In the genomic region with DNA sequence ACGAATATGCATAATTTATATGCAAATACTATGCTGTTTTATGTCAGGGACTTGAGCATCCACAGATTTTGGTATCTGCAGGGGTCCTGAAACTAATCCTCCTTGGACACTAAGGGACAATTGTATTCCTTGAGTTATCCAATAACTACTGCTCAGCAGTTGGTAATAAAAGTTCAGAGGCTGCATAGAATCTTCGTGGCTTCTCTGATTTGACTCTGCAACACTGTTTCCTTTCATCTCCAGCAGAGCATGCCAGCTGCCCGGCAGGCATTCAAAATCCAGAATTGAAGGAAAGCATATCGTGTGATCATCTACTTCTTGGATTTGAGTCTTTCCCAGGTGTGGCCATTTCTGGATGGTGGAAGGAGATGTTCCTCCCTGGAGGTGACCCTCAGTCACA, we compare ENCODE assay signal across 15 cellular contexts.
DNase-seq lines count a peak whose midpoint lies in the region; ATAC-seq and TF ChIP-seq lines count a peak whose summit lies in the region.
"Had no signal": no experiment of that assay in that cellular context is flagged by ENCODE, and none has a peak within 500 bp of the region (broad histone marks: within the 10 kb centered on the region; RNA-seq: fewer than 3 reads in every experiment).

No MANE protein-coding gene starts in this region.

- no peaks in the 10 kb centered on the region for H3K79me2 ChIP-seq in PC-3 (ENCODE audit: low read length)

- CTCF ChIA-PET in PC-3 (lab: Charles Lee), result no interaction called here

- BruUV-seq in PC-3 (replicated peaks; lab: Mats Ljungman, UMichigan), result no TSS peak

- H3K4me1 ChIP-seq in PC-3 (ENCODE audit: insufficient read depth, low read length), result no peaks in the 10 kb centered on the region
- peaks cover 7% of the 10 kb centered on the region for H3K4me1 ChIP-seq in testis
- H3K4me1 ChIP-seq: BLaER1 treated with 17β-estradiol and CSF1 and Interleukin-3, amounts not matched to agents 10 nM and 100 nM had no signal

- no peaks in the 10 kb centered on the region for H4K20me1 ChIP-seq in PC-3 (ENCODE audit: low read length)
- H4K20me1 ChIP-seq: BLaER1 treated with 17β-estradiol and CSF1 and Interleukin-3, amounts not matched to agents 10 nM and 100 nM had no signal

- H3K9me3 ChIP-seq in PC-3 (ENCODE audit: low read length), result no peaks in the 10 kb centered on the region
- no peaks in the 10 kb centered on the region for H3K9me3 ChIP-seq in testis

- no peaks in the 10 kb centered on the region for H3K9me2 ChIP-seq in PC-3 (replicated peaks; ENCODE audit: low read length)

- H3K27ac ChIP-seq in PC-3 (ENCODE audit: low read length) (no peak overlapping the region), testis (no peak overlapping the region)
- H3K27ac ChIP-seq: BLaER1 treated with 17β-estradiol and CSF1 and Interleukin-3, amounts not matched to agents 10 nM and 100 nM had no signal

- H3K36me3 ChIP-seq in PC-3 (ENCODE audit: low read depth, low read length) (no peaks in the 10 kb centered on the region), testis (ENCODE audit: low read depth, missing control alignments) (no peaks in the 10 kb centered on the region)
- H3K36me3 ChIP-seq: BLaER1 treated with 17β-estradiol and CSF1 and Interleukin-3, amounts not matched to agents 10 nM and 100 nM had no signal

- no peak overlapping the region for H3K9ac ChIP-seq in PC-3 (ENCODE audit: low read length)
- H3K9ac ChIP-seq: BLaER1 treated with 17β-estradiol and CSF1 and Interleukin-3, amounts not matched to agents 10 nM and 100 nM had no signal

- WGBS in testis, 2 donors, result 31 to 36% methylated on average over 4 of the region's 4 CpGs

- intact Hi-C loops in PC-3 (cut with micrococcal nuclease), result no loop called here
- intact Hi-C loops in testis (cut with DNase I; ENCODE audit: low total_unique reads), result no loop called here

- peak overlapping the region; percentile 45 for H2AFZ ChIP-seq in PC-3 (ENCODE audit: low read length)

- no peak for TF ChIP-seq POLR2A in testis (IDR thresholded peaks at IDR 0.05)

- DNase-seq in NCI-H2107 treated with DMSO at 0.1 percent for 48 hours (lab: John Stamatoyannopoulos, UW; ENCODE audit: unreplicated experiment) (peak; percentile 17), NCI-H2107 (lab: John Stamatoyannopoulos, UW) (no peak), PC-3 (no peak), epidermal melanocyte (ENCODE audit: insufficient read length, low spot score) (peak; percentile 57), testis (peak; percentile 65), DMS53 (lab: John Stamatoyannopoulos, UW) (no peak)
- DNase-seq: 8988T; ACHN; Calu3; CD4-positive, CD25-positive, alpha-beta regulatory T cell; DMS 273 treated with DMSO at 0.1 percent for 48 hours; HCEC 1CT; HFFc6 had no signal

- H3K4me3 ChIP-seq in PC-3 (ENCODE audit: low read length), result no peak overlapping the region
- H3K4me3 ChIP-seq in testis, result no peak overlapping the region
- H3K4me3 ChIP-seq: BLaER1 treated with 17β-estradiol and CSF1 and Interleukin-3, amounts not matched to agents 10 nM and 100 nM had no signal

- ATAC-seq in PC-3 (no peak), GM18861 (IDR thresholded peaks at IDR 0.05; ENCODE audit: unreplicated experiment) (no peak)

- H3K27me3 ChIP-seq in PC-3 (ENCODE audit: low read length), result no peaks in the 10 kb centered on the region
- H3K27me3 ChIP-seq in testis, result no peaks in the 10 kb centered on the region
- H3K27me3 ChIP-seq: BLaER1 treated with 17β-estradiol and CSF1 and Interleukin-3, amounts not matched to agents 10 nM and 100 nM had no signal

- TF ChIP-seq CTCF in PC-3 (conservative IDR thresholded peaks at IDR 0.05; ENCODE audit: low read depth, low read length) (no peak), testis (IDR thresholded peaks at IDR 0.05) (no peak)

- no peaks in the 10 kb centered on the region for H3F3A ChIP-seq in PC-3 (ENCODE audit: low read length, unreplicated experiment)

- POLR2A ChIA-PET in PC-3 (lab: Charles Lee; ENCODE audit: unreplicated experiment), result no interaction called here

- H3K4me2 ChIP-seq in PC-3 (ENCODE audit: low read length), result no peak overlapping the region
- H3K4me2 ChIP-seq: BLaER1 treated with 17β-estradiol and CSF1 and Interleukin-3, amounts not matched to agents 10 nM and 100 nM had no signal

Comparison
In these comparisons a context has a peak if more than half of its experiments do, and no peak if none do; other contexts are left out.
1. DNase-seq: peak in NCI-H2107 treated with DMSO at 0.1 percent for 48 hours (single experiment), epidermal melanocyte (single experiment) and testis (single experiment); none in NCI-H2107 (single experiment), PC-3 (single experiment) and DMS53 (single experiment).